ENCODE assay signal across 27 cellular contexts in genomic region chr13:67099494-67099893, GRCh38.
"Had no signal": no experiment of that assay in that cellular context is flagged by ENCODE, and none has a peak within 500 bp of the region (broad histone marks: within the 10 kb centered on the region; RNA-seq: fewer than 3 reads in every experiment).

No MANE protein-coding gene starts in this region.

- H3K36me3 ChIP-seq: neural progenitor cell, stomach, thoracic aorta, tibial nerve, upper lobe of left lung had no signal

- ATAC-seq: effector memory CD8-positive, alpha-beta T cell; naive thymus-derived CD4-positive, alpha-beta T cell; sciatic nerve; stimulated activated effector memory CD8-positive, alpha-beta T cell treated with anti-CD3 and anti-CD28 coated beads, Interleukin-12 subunit alpha, Interleukin-12 subunit beta, amount 100 ng/mL, for 72 hours had no signal

- H3K4me2 ChIP-seq: hepatocyte, neural progenitor cell, smooth muscle cell had no signal

- H3K4me1 ChIP-seq: neural progenitor cell, parathyroid adenoma, upper lobe of left lung had no signal

- H3K9me3 ChIP-seq: stomach, thoracic aorta, tibial nerve, upper lobe of left lung had no signal

- H3K4me1 Mint-ChIP-seq: memory B cell; naive thymus-derived CD4-positive, alpha-beta T cell; stimulated activated effector memory CD8-positive, alpha-beta T cell treated with anti-CD3 and anti-CD28 coated beads, Interleukin-12 subunit alpha, Interleukin-12 subunit beta, amount 100 ng/mL, for 72 hours had no signal

- H3K4me3 Mint-ChIP-seq: effector memory CD8-positive, alpha-beta T cell; memory B cell; naive thymus-derived CD4-positive, alpha-beta T cell; nephron; neural progenitor cell; stimulated activated effector memory CD8-positive, alpha-beta T cell treated with anti-CD3 and anti-CD28 coated beads, Interleukin-12 subunit alpha, Interleukin-12 subunit beta, amount 100 ng/mL, for 72 hours had no signal

- H3K27me3 Mint-ChIP-seq: effector memory CD8-positive, alpha-beta T cell; memory B cell; progenitor cell of endocrine pancreas had no signal

- H3K9me3 Mint-ChIP-seq: memory B cell; naive thymus-derived CD4-positive, alpha-beta T cell; nephron; neural progenitor cell; stimulated activated effector memory CD8-positive, alpha-beta T cell treated with anti-CD3 and anti-CD28 coated beads, Interleukin-12 subunit alpha, Interleukin-12 subunit beta, amount 100 ng/mL, for 72 hours had no signal

- H3K79me2 ChIP-seq: hepatocyte, parathyroid adenoma had no signal

- H3K27ac Mint-ChIP-seq: effector memory CD8-positive, alpha-beta T cell; memory B cell; naive thymus-derived CD4-positive, alpha-beta T cell; nephron; neural progenitor cell; progenitor cell of endocrine pancreas; stimulated activated effector memory CD8-positive, alpha-beta T cell treated with anti-CD3 and anti-CD28 coated beads, Interleukin-12 subunit alpha, Interleukin-12 subunit beta, amount 100 ng/mL, for 72 hours had no signal

- H2AFZ ChIP-seq: hepatocyte, neural progenitor cell, parathyroid adenoma had no signal

- H3K9ac ChIP-seq: neural progenitor cell, parathyroid adenoma had no signal

- H3K4me3 ChIP-seq: coronary artery, hepatocyte, lung, neural progenitor cell, smooth muscle cell, stomach, thoracic aorta, tibial nerve, upper lobe of left lung had no signal

- H3K36me3 Mint-ChIP-seq: memory B cell; naive thymus-derived CD4-positive, alpha-beta T cell; neural progenitor cell; stimulated activated effector memory CD8-positive, alpha-beta T cell treated with anti-CD3 and anti-CD28 coated beads, Interleukin-12 subunit alpha, Interleukin-12 subunit beta, amount 100 ng/mL, for 72 hours had no signal

- FAIRE-seq: frontal cortex, islet of Langerhans, urothelium cell line had no signal

- H3K27ac ChIP-seq: coronary artery, hepatocyte, neural progenitor cell, parathyroid adenoma, stomach, thoracic aorta, upper lobe of left lung had no signal

- H3K27me3 ChIP-seq: hepatocyte, neural progenitor cell, stomach, tibial nerve, upper lobe of left lung had no signal

- DNase-seq: dermis blood vessel endothelial cell; effector memory CD8-positive, alpha-beta T cell; kidney glomerular epithelial cell; midbrain; naive thymus-derived CD4-positive, alpha-beta T cell; stimulated activated CD4-positive, alpha-beta T cell treated with anti-CD3 and anti-CD28 coated beads, Interleukin-12 subunit alpha, Interleukin-12 subunit beta, amount 100 ng/mL, for 4 hours; stimulated activated CD4-positive, alpha-beta T cell treated with anti-CD3 and anti-CD28 coated beads, Interleukin-1b, Interleukin-23, amount 100 ng/mL, for 48 hours; stimulated activated CD4-positive, alpha-beta T cell treated with anti-CD3 and anti-CD28 coated beads, Interleukin-4, amount 100 ng/mL, for 1 hour; stimulated activated naive CD4-positive, alpha-beta T cell treated with Interleukin-2 at 50 U/mL for 16 hours; stomach; upper lobe of left lung had no signal
